In genomic region chr1:227908366-227908765, GRCh38 we compare ENCODE assay signal across 27 cellular contexts. TPM values are rescaled to one million over a fixed set of nuclear protein-coding genes. Genes with fewer than 3 reads are reported as not detected.
DNase-seq lines count a peak whose midpoint lies in the region; ATAC-seq, FAIRE-seq and TF ChIP-seq lines count a peak whose summit lies in the region.
"Had no signal": no experiment of that assay in that cellular context is flagged by ENCODE, and none has a peak within 500 bp of the region (broad histone marks: within the 10 kb centered on the region; RNA-seq: fewer than 3 reads in every experiment).

No MANE protein-coding gene starts in this region.

- CTCF ChIA-PET in H1 (lab: Charles Lee; ENCODE audit: partially characterized antibody): interaction anchor here (1.0 to 2.3 kb wide), 7 partner anchors 12 to 149 kb away, joined by 3 to 7 read pairs (median 4); no protein-coding TSS in a partner anchor

- TF ChIP-seq EP300 in H1 (IDR thresholded peaks at IDR 0.05; ENCODE audit: borderline replicate concordance in 1 of 2, low read depth in 2 of 2, low read length in 2 of 2): no peak

- H3K4me1 Mint-ChIP-seq in CD4-positive, CD25-positive, alpha-beta regulatory T cell: peaks cover 2 to 6% (median 5%) of the 10 kb centered on the region in 4 donors
- H3K4me1 Mint-ChIP-seq in mesothelial cell of epicardium (peaks cover 44% of the 10 kb centered on the region), neural progenitor cell (peaks cover 52% of the 10 kb centered on the region)

- WGBS in H1 (ENCODE audit: extremely low coverage in 1 of 2, insufficient coverage in 1 of 2, insufficient read length in 1 of 2, insufficient replicate concordance in 2 of 2, low coverage in 1 of 2, low lambda C conversion rate in 2 of 2, missing lambda C conversion rate in 1 of 2), 2 experiments: 79% methylated on average over 8 of the region's 8 CpGs; no CpG with 5 or more reads in 1 of the 2 experiments

- H3K27ac ChIP-seq in CD4-positive, CD25-positive, alpha-beta regulatory T cell (ENCODE audit: insufficient read depth, low read length, poor library complexity, severe bottlenecking): no peak overlapping the region
- H3K27ac ChIP-seq in H1 (ENCODE audit: low read depth, low read length) (no peak overlapping the region), neural progenitor cell (no peak overlapping the region)
- H3K27ac ChIP-seq: A549; BLaER1 treated with 17β-estradiol and CSF1 and Interleukin-3, amounts not matched to agents 10 nM and 100 nM; GM23248 had no signal

- H3K4ac ChIP-seq in H1 (replicated peaks; ENCODE audit: insufficient read length, low read depth, low read length): no peak overlapping the region

- DNase-seq in CD4-positive, CD25-positive, alpha-beta regulatory T cell: no peak
- DNase-seq in H1 (ENCODE audit: low read depth in 1 of 2, low spot score in 2 of 2): no peak
- DNase-seq in mesothelial cell of epicardium (ENCODE audit: low spot score in 2 of 2, unreplicated experiment in 2 of 2): no peak
- DNase-seq in neural progenitor cell (ENCODE audit: low spot score): no peak
- DNase-seq in stimulated activated CD4-positive, alpha-beta T cell treated with anti-CD3 and anti-CD28 coated beads, Interleukin-2, amount 100 ng/mL, for 48 hours: no peak
- DNase-seq in head of caudate nucleus: no peak
- DNase-seq: 8988T; ACHN; AML-193; BE2C; Calu3; CD4-positive, alpha-beta memory T cell; COR-L47; DMS53; DMS79 treated with DMSO at 0.1 percent for 48 hours; GF-D8; GM23248; HFFc6 had no signal

- H3F3A ChIP-seq in neural progenitor cell (ENCODE audit: low read depth): peaks cover 8% of the 10 kb centered on the region

- H3K4me3 Mint-ChIP-seq in CD4-positive, CD25-positive, alpha-beta regulatory T cell: no peak overlapping the region
- H3K4me3 Mint-ChIP-seq in mesothelial cell of epicardium (no peak overlapping the region), neural progenitor cell (no peak overlapping the region)
- H3K4me3 Mint-ChIP-seq: CD14-positive monocyte; CD4-positive, alpha-beta memory T cell; HFFc6 had no signal

- no peak for FAIRE-seq in H1 (lab: Jason Lieb, UNC)
- FAIRE-seq: A549, GM12891, GM18507, H54 had no signal

- H3K36me3 Mint-ChIP-seq in CD4-positive, CD25-positive, alpha-beta regulatory T cell: no peaks in the 10 kb centered on the region
- H3K36me3 Mint-ChIP-seq in mesothelial cell of epicardium (no peaks in the 10 kb centered on the region), neural progenitor cell (no peaks in the 10 kb centered on the region)
- H3K36me3 Mint-ChIP-seq: CD14-positive monocyte; CD4-positive, alpha-beta memory T cell had no signal

- H2BK15ac ChIP-seq in H1 (ENCODE audit: low read length): peak overlapping the region; percentile 94; the same call in 1 of the 2 replicates

- H2AFZ ChIP-seq in H1 (ENCODE audit: low read length): no peak overlapping the region
- H2AFZ ChIP-seq in neural progenitor cell (replicated peaks): no peak overlapping the region
- H2AFZ ChIP-seq: GM23248 had no signal

- TF ChIP-seq RAD21 in H1 (IDR thresholded peaks at IDR 0.05 in 1 of 2, conservative IDR thresholded peaks at IDR 0.05 in 1 of 2; ENCODE audit: low read depth in 2 of 2, low read length in 2 of 2): no peak

- no peak overlapping the region for H3K18ac ChIP-seq in H1 (ENCODE audit: extremely low read depth, low read length)

- no peak overlapping the region for H3K56ac ChIP-seq in H1 (replicated peaks; ENCODE audit: insufficient read length, low read depth, low read length)

- H4K20me1 ChIP-seq in H1 (replicated peaks in 1 of 2; ENCODE audit: control insufficient read depth in 1 of 2, insufficient read depth in 2 of 2, low read length in 2 of 2): no peaks in the 10 kb centered on the region
- no peaks in the 10 kb centered on the region for H4K20me1 ChIP-seq in neural progenitor cell (ENCODE audit: low read depth)
- H4K20me1 ChIP-seq: BLaER1 treated with 17β-estradiol and CSF1 and Interleukin-3, amounts not matched to agents 10 nM and 100 nM had no signal

- H4K8ac ChIP-seq in H1 (ENCODE audit: extremely low read depth, insufficient read depth, low read length): no peak overlapping the region

- POLR2A ChIA-PET in H1 (lab: Charles Lee; ENCODE audit: partially characterized antibody): no interaction called here

- no peak overlapping the region for H3K23ac ChIP-seq in H1 (ENCODE audit: insufficient read length)

- no peaks in the 10 kb centered on the region for H3K4me1 ChIP-seq in CD4-positive, CD25-positive, alpha-beta regulatory T cell (ENCODE audit: control insufficient read depth, insufficient read depth, low read length, poor library complexity, severe bottlenecking)
- H3K4me1 ChIP-seq in H1 (replicated peaks in 1 of 4; ENCODE audit: control insufficient read depth in 3 of 4, insufficient read depth in 4 of 4, low read length in 3 of 4) (peaks cover 5 to 16% (median 7%) of the 10 kb centered on the region in 4 experiments), neural progenitor cell (peaks cover 8% of the 10 kb centered on the region)
- H3K4me1 ChIP-seq: A549, BE2C, HAP-1 had no signal

- H2BK120ac ChIP-seq in H1 (replicated peaks; ENCODE audit: low read depth, low read length): no peak overlapping the region

- H3K27me3 Mint-ChIP-seq in CD4-positive, CD25-positive, alpha-beta regulatory T cell: peaks cover 10% of the 10 kb centered on the region
- no peaks in the 10 kb centered on the region for H3K27me3 Mint-ChIP-seq in mesothelial cell of epicardium (ENCODE audit: low read depth)
- peaks cover 6% of the 10 kb centered on the region for H3K27me3 Mint-ChIP-seq in neural progenitor cell (ENCODE audit: insufficient read depth, low read depth)
- H3K27me3 Mint-ChIP-seq: CD4-positive, alpha-beta memory T cell had no signal

- no peaks in the 10 kb centered on the region; the same call in 1 of the 2 replicates for H3K79me1 ChIP-seq in H1 (ENCODE audit: low read depth, low read length)

- H2BK12ac ChIP-seq in H1 (ENCODE audit: low read depth, low read length): peak overlapping the region; percentile 92; the same call in 1 of the 2 replicates

- H3K79me2 ChIP-seq in H1 (ENCODE audit: control insufficient read depth in 1 of 2, insufficient read depth in 2 of 2, low read length in 2 of 2): no peaks in the 10 kb centered on the region
- H3K79me2 ChIP-seq in neural progenitor cell (ENCODE audit: low read depth): no peaks in the 10 kb centered on the region

- no peak overlapping the region for H4K5ac ChIP-seq in H1 (ENCODE audit: insufficient read length, low read depth, low read length)

- H3K4me2 ChIP-seq in H1 (ENCODE audit: insufficient read depth in 1 of 2, low read depth in 2 of 2, low read length in 2 of 2) (no peak overlapping the region), neural progenitor cell (no peak overlapping the region)
- H3K4me2 ChIP-seq: A549 had no signal

- no peaks in the 10 kb centered on the region for H3K9me3 Mint-ChIP-seq in CD4-positive, CD25-positive, alpha-beta regulatory T cell
- H3K9me3 Mint-ChIP-seq in mesothelial cell of epicardium: no peaks in the 10 kb centered on the region
- no peaks in the 10 kb centered on the region for H3K9me3 Mint-ChIP-seq in neural progenitor cell
- H3K9me3 Mint-ChIP-seq: CD4-positive, alpha-beta memory T cell; HFFc6 had no signal

- H3K36me3 ChIP-seq in CD4-positive, CD25-positive, alpha-beta regulatory T cell (ENCODE audit: control insufficient read depth, insufficient read depth, low read length): no peaks in the 10 kb centered on the region
- H3K36me3 ChIP-seq in H1 (ENCODE audit: control insufficient read depth in 2 of 4, insufficient read depth in 4 of 4, low read length in 3 of 4): no peaks in the 10 kb centered on the region; a peak in 1 of 8 replicates
- no peaks in the 10 kb centered on the region for H3K36me3 ChIP-seq in neural progenitor cell
- H3K36me3 ChIP-seq: BE2C; BLaER1 treated with 17β-estradiol and CSF1 and Interleukin-3, amounts not matched to agents 10 nM and 100 nM; HAP-1 had no signal

- H3K14ac ChIP-seq in H1 (ENCODE audit: insufficient read length): no peak overlapping the region

- no peak overlapping the region for H3K4me3 ChIP-seq in CD4-positive, CD25-positive, alpha-beta regulatory T cell (ENCODE audit: low read depth, low read length)
- H3K4me3 ChIP-seq in H1 (ENCODE audit: extremely low read depth in 1 of 4, insufficient read depth in 2 of 4, low read depth in 3 of 4, low read length in 4 of 4) (no peak overlapping the region), neural progenitor cell (no peak overlapping the region)
- H3K4me3 ChIP-seq: A549; BLaER1 treated with 17β-estradiol and CSF1 and Interleukin-3, amounts not matched to agents 10 nM and 100 nM; GM23248; HAP-1 had no signal

- H3K9ac ChIP-seq in H1 (replicated peaks in 1 of 4; ENCODE audit: extremely low read depth in 1 of 4, low read depth in 3 of 4, low read length in 3 of 4) (no peak overlapping the region), neural progenitor cell (no peak overlapping the region)
- H3K9ac ChIP-seq: BLaER1 treated with 17β-estradiol and CSF1 and Interleukin-3, amounts not matched to agents 10 nM and 100 nM; GM23248 had no signal

- peak overlapping the region in 2 of 3 donors; percentile 6 for H3K27ac Mint-ChIP-seq in CD4-positive, CD25-positive, alpha-beta regulatory T cell
- H3K27ac Mint-ChIP-seq in mesothelial cell of epicardium (peak overlapping the region; percentile 33), neural progenitor cell (peak overlapping the region; percentile 81)
- H3K27ac Mint-ChIP-seq: HFFc6 had no signal

- H4K91ac ChIP-seq in H1 (replicated peaks; ENCODE audit: insufficient read length, low read length): no peak overlapping the region

- H3K27me3 ChIP-seq in CD4-positive, CD25-positive, alpha-beta regulatory T cell (ENCODE audit: control insufficient read depth, insufficient read depth, low read length): no peaks in the 10 kb centered on the region
- no peaks in the 10 kb centered on the region; a peak in 2 of 7 replicates for H3K27me3 ChIP-seq in H1 (replicated peaks in 1 of 4; ENCODE audit: control insufficient read depth in 3 of 4, extremely low read depth in 1 of 4, insufficient read depth in 3 of 4, low read length in 3 of 4)
- H3K27me3 ChIP-seq in neural progenitor cell: no peaks in the 10 kb centered on the region
- H3K27me3 ChIP-seq: BE2C; BLaER1 treated with 17β-estradiol and CSF1 and Interleukin-3, amounts not matched to agents 10 nM and 100 nM had no signal

- no peak for TF ChIP-seq CTCF in H1 (IDR thresholded peaks at IDR 0.05; ENCODE audit: control extremely low read depth in 1 of 3, insufficient read depth in 1 of 3, low read depth in 1 of 3, low read length in 3 of 3)
- no peak for TF ChIP-seq CTCF in mesothelial cell of epicardium (IDR thresholded peaks at IDR 0.05; ENCODE audit: unreplicated experiment)
- no peak for TF ChIP-seq CTCF in neural progenitor cell (IDR thresholded peaks at IDR 0.05)

- no peak for TF ChIP-seq POLR2A in H1 (IDR thresholded peaks at IDR 0.05; ENCODE audit: control extremely low read depth in 1 of 2, low read depth in 2 of 2, low read length in 2 of 2)

- no peaks in the 10 kb centered on the region for H3K9me3 ChIP-seq in CD4-positive, CD25-positive, alpha-beta regulatory T cell (ENCODE audit: control insufficient read depth in 2 of 2, low read length in 2 of 2)
- H3K9me3 ChIP-seq in H1 (ENCODE audit: insufficient read depth in 2 of 2, low read depth in 1 of 2, low read length in 1 of 2) (no peaks in the 10 kb centered on the region), neural progenitor cell (ENCODE audit: low read depth) (no peaks in the 10 kb centered on the region)
- H3K9me3 ChIP-seq: A549, BE2C, HAP-1 had no signal

- ATAC-seq in CD4-positive, CD25-positive, alpha-beta regulatory T cell (ENCODE audit: low read depth in 2 of 2): no peak
- ATAC-seq in HG03175 (IDR thresholded peaks at IDR 0.05; ENCODE audit: unreplicated experiment) (no peak), GM21367 (IDR thresholded peaks at IDR 0.05; ENCODE audit: unreplicated experiment) (no peak)
- ATAC-seq: A549 had no signal

- H3K23me2 ChIP-seq in H1 (ENCODE audit: low read depth, low read length): peaks cover 3% of the 10 kb centered on the region; the same call in 1 of the 2 replicates

- H2BK20ac ChIP-seq in H1 (ENCODE audit: low read length): no peak overlapping the region

- no peak overlapping the region; the same call in 1 of the 2 replicates for H2AK5ac ChIP-seq in H1 (ENCODE audit: low read depth, low read length)

- H2BK5ac ChIP-seq in H1 (ENCODE audit: low read depth, low read length): no peak overlapping the region

- intact Hi-C loops in head of caudate nucleus (cut with DNase I): no loop called here

RNA-seq across cellular contexts. Expression of gene WNT9A, which starts 39.4 kb away (rescaled TPM):
- 0.20 TPM for total RNA-seq in CD4-positive, CD25-positive, alpha-beta regulatory T cell
- polyA plus RNA-seq in CD4-positive, CD25-positive, alpha-beta regulatory T cell: not detected
- total RNA-seq in H1 (2021; fragmentation: NEBNext Ultra II Directional; extraction: Animal tissue kit (Norgen Biotek cat#: 25700)): 0.78 and 1.1 TPM in 2 replicates
- polyA plus RNA-seq in H1 (2011; rRNA removed): 1.5 and 2.2 TPM in 2 replicates
- 2.0 TPM for polyA plus RNA-seq in H1 (2011; cell fraction: cytosol; rRNA removed)
- polyA plus RNA-seq in H1 (2011; cell fraction: nucleus; rRNA removed): 3.0 TPM
- 1.4 to 2.0 TPM (median 1.9 TPM) in 4 replicates for polyA plus RNA-seq in H1 (2012, experiment 1 of 2)
- polyA plus RNA-seq in H1 (2012, experiment 2 of 2): 0.67 TPM
- polyA plus RNA-seq in H1 (2013, experiment 1 of 2): 0.41 TPM
- polyA plus RNA-seq in H1 (2013, experiment 2 of 2): 0.50 TPM
- 1.9 and 2.1 TPM in 2 replicates for polyA minus RNA-seq in H1 (2011; rRNA and poly(A)+ RNA removed)
- 0.95 TPM for polyA minus RNA-seq in H1 (2011; cell fraction: cytosol; rRNA and poly(A)+ RNA removed)
- polyA minus RNA-seq in H1 (2011; cell fraction: nucleus; rRNA and poly(A)+ RNA removed): 1.2 TPM
- total RNA-seq in mesothelial cell of epicardium: 3.9 to 4.5 TPM (median 4.3 TPM) in 3 replicates
- total RNA-seq in neural progenitor cell (ENCODE audit: low replicate concordance): 1.4 and 2.7 TPM in 2 replicates
- polyA plus RNA-seq: CD14-positive monocyte had no signal

Comparison
In these comparisons a context has a peak if more than half of its experiments do, and no peak if none do; other contexts are left out.
1. H3K27ac Mint-ChIP-seq: peak in every context shown above with its lines; median percentile 81 in neural progenitor cell; 33 in mesothelial cell of epicardium; 6 in CD4-positive, CD25-positive, alpha-beta regulatory T cell.